In genomic region chr5:178672635-178673034, GRCh38 we compare ENCODE assay signal across 20 cellular contexts.
"Had no signal": no experiment of that assay in that cellular context is flagged by ENCODE, and none has a peak within 500 bp of the region (broad histone marks: within the 10 kb centered on the region; RNA-seq: fewer than 3 reads in every experiment).

No MANE protein-coding gene starts in this region.

- H3K9me3 Mint-ChIP-seq: activated B cell treated with CpG ODN at 0.5 μM for 24 hours, neural crest cell had no signal

- DNase-seq: activated B cell treated with CpG ODN at 0.5 μM for 24 hours; activated CD8-positive, alpha-beta memory T cell treated with anti-CD3 and anti-CD28 coated beads, Interleukin-2, amount 50 U/mL, for 48 hours; activated naive CD4-positive, alpha-beta T cell treated with Interleukin-2 at 50 U/mL for 16 hours; adrenal gland; dorsolateral prefrontal cortex; endodermal cell; gastrocnemius medialis; heart left ventricle; midbrain; psoas muscle; right lobe of liver; stomach; SW 1271; testis had no signal

- H3K4me2 ChIP-seq: smooth muscle cell had no signal

- H3K4me3 Mint-ChIP-seq: activated B cell treated with CpG ODN at 0.5 μM for 24 hours; activated T-helper 1 cell treated with anti-CD3 and anti-CD28 coated beads, Interleukin-12 subunit alpha, Interleukin-12 subunit beta, Interleukin-2, Interleukin-4 antibody, amounts not matched to agents 30 ng/mL and 10 ng/mL and 1 ng/mL, durations not matched to agents 14 hours and 24 hours and 36 hours; endodermal cell; neural crest cell had no signal

- H3K4me1 ChIP-seq: adrenal gland, gastrocnemius medialis, heart left ventricle, psoas muscle, right lobe of liver, SJSA1, stomach, testis, upper lobe of right lung had no signal

- H3K4me1 Mint-ChIP-seq: endodermal cell had no signal

- H3K4me3 ChIP-seq: adrenal gland, cardiac muscle cell, dorsolateral prefrontal cortex, gastrocnemius medialis, heart left ventricle, psoas muscle, right lobe of liver, SJSA1, smooth muscle cell, stomach, testis, upper lobe of right lung had no signal

- H3K27ac Mint-ChIP-seq: activated B cell treated with CpG ODN at 0.5 μM for 24 hours; activated T-helper 1 cell treated with anti-CD3 and anti-CD28 coated beads, Interleukin-12 subunit alpha, Interleukin-12 subunit beta, Interleukin-2, Interleukin-4 antibody, amounts not matched to agents 30 ng/mL and 10 ng/mL and 1 ng/mL, durations not matched to agents 14 hours and 24 hours and 36 hours; endodermal cell had no signal

- ATAC-seq: gastrocnemius medialis, heart left ventricle, psoas muscle, right lobe of liver, upper lobe of right lung had no signal

- H3K27me3 ChIP-seq: adrenal gland, cardiac muscle cell, dorsolateral prefrontal cortex, gastrocnemius medialis, right lobe of liver, SJSA1, testis, upper lobe of right lung had no signal

- H3K27ac ChIP-seq: adrenal gland, cardiac muscle cell, gastrocnemius medialis, heart left ventricle, psoas muscle, right lobe of liver, SJSA1, stomach, testis, upper lobe of right lung had no signal

- H3K9me3 ChIP-seq: adrenal gland, gastrocnemius medialis, heart left ventricle, psoas muscle, right lobe of liver, testis, upper lobe of right lung had no signal

- H3K36me3 ChIP-seq: adrenal gland, cardiac muscle cell, gastrocnemius medialis, heart left ventricle, right lobe of liver, SJSA1, stomach, upper lobe of right lung had no signal
